Comparison of ENCODE assay signal across 8 cellular contexts in genomic region chr3:37861540-37862051, GRCh38. TPM values are rescaled to one million over a fixed set of nuclear protein-coding genes. Genes with fewer than 3 reads are reported as not detected.
DNase-seq lines count a peak whose midpoint lies in the region; TF ChIP-seq lines count a peak whose summit lies in the region.

A gene with protein sequence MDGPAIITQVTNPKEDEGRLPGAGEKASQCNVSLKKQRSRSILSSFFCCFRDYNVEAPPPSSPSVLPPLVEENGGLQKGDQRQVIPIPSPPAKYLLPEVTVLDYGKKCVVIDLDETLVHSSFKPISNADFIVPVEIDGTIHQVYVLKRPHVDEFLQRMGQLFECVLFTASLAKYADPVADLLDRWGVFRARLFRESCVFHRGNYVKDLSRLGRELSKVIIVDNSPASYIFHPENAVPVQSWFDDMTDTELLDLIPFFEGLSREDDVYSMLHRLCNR (plus strand): TSS chr3:37861880. CDS start chr3:37862200, 320 bp downstream.

- DNase-seq in ACHN, result peak; percentile 53
- DNase-seq in GOT3 (lab: John Stamatoyannopoulos, UW), result peak; percentile 6
- peak; percentile 38 for DNase-seq in T1000 (lab: John Stamatoyannopoulos, UW)
- peak; percentile 28 for DNase-seq in endothelial cell (ENCODE audit: low spot score)
- DNase-seq in medulla oblongata (ENCODE audit: extremely low spot score), result peak; percentile 31
- DNase-seq in testis, result peak; percentile 30
- DNase-seq in activated CD8-positive, alpha-beta memory T cell treated with anti-CD3 and anti-CD28 coated beads, Interleukin-2, amount 50 U/mL, for 48 hours, result no peak
- DNase-seq in NCI-H2081 treated with DMSO at 0.1 percent for 48 hours (lab: John Stamatoyannopoulos, UW), result no peak

- peaks cover 10% of the 10 kb centered on the region for H3K36me3 Mint-ChIP-seq in endothelial cell (ENCODE audit: low read depth, unreplicated experiment)

- H3K27ac Mint-ChIP-seq in endothelial cell (ENCODE audit: unreplicated experiment), result peak within 1 kb of the TSS; percentile 74

- no peaks in the 10 kb centered on the region for H3K9me3 Mint-ChIP-seq in endothelial cell (ENCODE audit: unreplicated experiment)

- no peak for TF ChIP-seq POLR2A in testis (IDR thresholded peaks at IDR 0.05)

- H3K4me3 ChIP-seq in testis, result peak within 1 kb of the TSS; percentile 72 to 77

- no peaks in the 10 kb centered on the region for H3K27me3 ChIP-seq in testis

- peaks cover 33% of the 10 kb centered on the region for H3K4me1 Mint-ChIP-seq in endothelial cell (ENCODE audit: unreplicated experiment)

- no peaks in the 10 kb centered on the region for H3K36me3 ChIP-seq in testis (ENCODE audit: low read depth, missing control alignments)

- H3K4me3 Mint-ChIP-seq in endothelial cell (ENCODE audit: unreplicated experiment), result peak within 1 kb of the TSS; percentile 100

- H3K4me1 ChIP-seq in testis, result peaks cover 14% of the 10 kb centered on the region

- peak within 1 kb of the TSS; percentile 77 to 93 for H3K27ac ChIP-seq in testis

- in situ Hi-C loops in ACHN (cut with HindIII; ENCODE audit: low pct_ligation_motif_present, low pct_unique_long_range_greater_than_20kb, low sequenced_read_pairs), result no loop called here

- WGBS in testis, 2 donors, result 3% methylated on average over 8 to 17 of the region's 60 CpGs

- TF ChIP-seq CTCF in endothelial cell (IDR thresholded peaks at IDR 0.05; ENCODE audit: unreplicated experiment) (no peak), testis (IDR thresholded peaks at IDR 0.05) (no peak)

- H3K27me3 Mint-ChIP-seq in endothelial cell (ENCODE audit: unreplicated experiment), result peaks cover 18% of the 10 kb centered on the region

- intact Hi-C loops in testis (cut with DNase I; ENCODE audit: low total_unique reads), result no loop called here

- H3K9me3 ChIP-seq in testis, result no peaks in the 10 kb centered on the region

RNA-seq across cellular contexts. Expression of the gene that starts here (rescaled TPM):
- total RNA-seq in endothelial cell (ENCODE audit: unreplicated experiment) (71.4 TPM), testis (10 to 100 TPM; 32.4 to 43.0 TPM)
- polyA plus RNA-seq in testis (ENCODE audit: insufficient read depth, low read depth, low replicate concordance), result 24.4 TPM

Comparison
In these comparisons a context has a peak if more than half of its experiments do, and no peak if none do; other contexts are left out.
1. DNase-seq: peak in ACHN (single experiment), GOT3 (single experiment), T1000 (single experiment), endothelial cell (single experiment), medulla oblongata (single experiment) and testis (single experiment); none in activated CD8-positive, alpha-beta memory T cell treated with anti-CD3 and anti-CD28 coated beads, Interleukin-2, amount 50 U/mL, for 48 hours (single experiment) and NCI-H2081 treated with DMSO at 0.1 percent for 48 hours (single experiment).